ENCODE assay signal across 8 cellular contexts in genomic region chr20:44388466-44389023, GRCh38. TPM values are rescaled to one million over a fixed set of nuclear protein-coding genes. Genes with fewer than 3 reads are reported as not detected.
DNase-seq lines count a peak whose midpoint lies in the region; ATAC-seq and TF ChIP-seq lines count a peak whose summit lies in the region.

No MANE protein-coding gene starts in this region.

- no peaks in the 10 kb centered on the region for H3K23me2 ChIP-seq in H9 (ENCODE audit: insufficient read length, low read depth, low read length, poor library complexity, severe bottlenecking)

- H2BK20ac ChIP-seq in H9 (ENCODE audit: low read depth, low read length, poor library complexity, severe bottlenecking) = no peak overlapping the region

- no peak overlapping the region for H3K4me3 Mint-ChIP-seq in CD8-positive, alpha-beta T cell
- peak overlapping the region; percentile 45 to 49 for H3K4me3 Mint-ChIP-seq in H9
- no peak overlapping the region for H3K4me3 Mint-ChIP-seq in central memory CD8-positive, alpha-beta T cell

- no peak overlapping the region for H2AFZ ChIP-seq in H9 (ENCODE audit: low read length)

- no peak overlapping the region for H2BK12ac ChIP-seq in H9 (ENCODE audit: insufficient read length, low read depth, low read length)

- H3K9me3 Mint-ChIP-seq in CD8-positive, alpha-beta T cell = no peaks in the 10 kb centered on the region
- H3K9me3 Mint-ChIP-seq in H9 = no peaks in the 10 kb centered on the region; a peak in 1 of 5 replicates
- H3K9me3 Mint-ChIP-seq in central memory CD8-positive, alpha-beta T cell = no peaks in the 10 kb centered on the region

- WGBS in H9 (ENCODE audit: extremely low coverage, insufficient read length, low lambda C conversion rate) = no CpG with 5 or more reads among the region's 29 CpGs

- H3K56ac ChIP-seq in H9 (ENCODE audit: insufficient read length, low read depth, low read length) = no peak overlapping the region

- H3K4me2 ChIP-seq in H9 (ENCODE audit: insufficient read depth, insufficient read length, low read length) = peak overlapping the region; percentile 3

- H3K4ac ChIP-seq in H9 (ENCODE audit: low read depth, low read length) = no peak overlapping the region

- no peak overlapping the region for H3K27ac ChIP-seq in CD8-positive, alpha-beta T cell (ENCODE audit: low read depth, low read length)
- no peak overlapping the region for H3K27ac ChIP-seq in H9 (ENCODE audit: insufficient read length, low read depth, low read length)

- H2BK5ac ChIP-seq in H9 (ENCODE audit: insufficient read length, low read length) = no peak overlapping the region

- TF ChIP-seq CTCF in CD8-positive, alpha-beta T cell (IDR thresholded peaks at IDR 0.05) = peak; percentile 68
- peak; percentile 86 for TF ChIP-seq CTCF in H9 (conservative IDR thresholded peaks at IDR 0.05)

- POLR2A ChIA-PET in CD8-positive, alpha-beta T cell (lab: Charles Lee) = no interaction called here

- no peaks in the 10 kb centered on the region for H3K79me2 ChIP-seq in H9 (ENCODE audit: insufficient read depth, low read length)

- intact Hi-C loops in CD8-positive, alpha-beta T cell (cut with DNase I, micrococcal nuclease) = loop anchor here (1.0 to 5.0 kb wide), 6 partner anchors 74 to 479 kb away; partner anchors contain the start of gene FITM2 (in 1 of the 2)

- no peak overlapping the region for H2AK5ac ChIP-seq in H9 (ENCODE audit: insufficient read length, low read length)

- H3K4me1 ChIP-seq in CD8-positive, alpha-beta T cell (ENCODE audit: insufficient read depth, low read length) = no peaks in the 10 kb centered on the region
- H3K4me1 ChIP-seq in H9 (ENCODE audit: insufficient read depth, low read length) = no peaks in the 10 kb centered on the region

- H3K27me3 ChIP-seq in CD8-positive, alpha-beta T cell (ENCODE audit: insufficient read depth, low read length) = no peaks in the 10 kb centered on the region
- no peaks in the 10 kb centered on the region for H3K27me3 ChIP-seq in H9 (ENCODE audit: insufficient read depth, low read length)

- no peaks in the 10 kb centered on the region for H4K20me1 ChIP-seq in H9 (ENCODE audit: control insufficient read depth, insufficient read depth, insufficient read length)

- H3K4me3 ChIP-seq in CD8-positive, alpha-beta T cell (ENCODE audit: low read depth, low read length) = no peak overlapping the region

- H3K27ac Mint-ChIP-seq in CD8-positive, alpha-beta T cell = no peak overlapping the region
- H3K27ac Mint-ChIP-seq in H9 = no peak overlapping the region
- H3K27ac Mint-ChIP-seq in central memory CD8-positive, alpha-beta T cell (ENCODE audit: low read depth) = no peak overlapping the region

- H3K36me3 Mint-ChIP-seq in CD8-positive, alpha-beta T cell = no peaks in the 10 kb centered on the region
- H3K36me3 Mint-ChIP-seq in H9 (ENCODE audit: insufficient read depth in 1 of 3, low read depth in 3 of 3) = no peaks in the 10 kb centered on the region
- H3K36me3 Mint-ChIP-seq in central memory CD8-positive, alpha-beta T cell (ENCODE audit: insufficient read depth) = no peaks in the 10 kb centered on the region

- peak; percentile 13 to 72 (median 62) for DNase-seq in CD8-positive, alpha-beta T cell
- DNase-seq in H9 = peak; percentile 94
- DNase-seq in NCI-H226 = peak; percentile 69
- DNase-seq in activated CD4-positive, CD25-positive, alpha-beta regulatory T cell treated with anti-CD3 and anti-CD28 coated beads, Interleukin-2, amount 50 U/mL, for 16 hours (ENCODE audit: low read depth, low spot score) = peak; percentile 25
- peak; percentile 33 to 43 for DNase-seq in central memory CD8-positive, alpha-beta T cell (ENCODE audit: low spot score in 2 of 2)
- peak; percentile 71 for DNase-seq in kidney tubule cell (ENCODE audit: low spot score)
- peak; percentile 74 for DNase-seq in stimulated activated CD4-positive, alpha-beta T cell treated with anti-CD3 and anti-CD28 coated beads, Interleukin-4, amount 100 ng/mL, for 1 hour

- CTCF ChIA-PET in CD8-positive, alpha-beta T cell (lab: Charles Lee) = interaction anchor here (0.7 to 1.9 kb wide), 11 partner anchors 20 to 478 kb away, joined by 3 to 12 read pairs (median 4); no protein-coding TSS in a partner anchor

- H3K18ac ChIP-seq in H9 (ENCODE audit: insufficient read length, low read depth, low read length) = no peak overlapping the region

- H3K9me3 ChIP-seq in CD8-positive, alpha-beta T cell (ENCODE audit: low read length) = no peaks in the 10 kb centered on the region
- H3K9me3 ChIP-seq in H9 (ENCODE audit: control insufficient read depth, low read depth, low read length) = no peaks in the 10 kb centered on the region

- H2BK120ac ChIP-seq in H9 (ENCODE audit: low read depth, low read length, poor library complexity, severe bottlenecking) = no peak overlapping the region

- H3K23ac ChIP-seq in H9 (ENCODE audit: insufficient read length, low read depth, low read length) = no peak overlapping the region

- no peak overlapping the region for H4K8ac ChIP-seq in H9 (replicated peaks; ENCODE audit: insufficient read length, low read depth, low read length)

- no peak overlapping the region for H3K14ac ChIP-seq in H9 (ENCODE audit: insufficient read depth, low read length)

- peak; percentile 88 for ATAC-seq in CD8-positive, alpha-beta T cell
- peak; percentile 66 for ATAC-seq in central memory CD8-positive, alpha-beta T cell (replicated peaks; ENCODE audit: extremely low read depth, poor library complexity, severe bottlenecking)
- ATAC-seq in GM18870 (IDR thresholded peaks at IDR 0.05; ENCODE audit: unreplicated experiment) = no peak

- no peak overlapping the region for H4K91ac ChIP-seq in H9 (ENCODE audit: insufficient read length, low read depth, low read length)

- H3K9ac ChIP-seq in H9 (ENCODE audit: extremely low read depth, insufficient read length, low read length) = no peak overlapping the region

- H3K4me1 Mint-ChIP-seq in CD8-positive, alpha-beta T cell (ENCODE audit: low read depth) = peaks cover 10% of the 10 kb centered on the region
- H3K4me1 Mint-ChIP-seq in H9 = peaks cover 8% of the 10 kb centered on the region in 2 experiments
- peaks cover 9% of the 10 kb centered on the region for H3K4me1 Mint-ChIP-seq in central memory CD8-positive, alpha-beta T cell

- H4K5ac ChIP-seq in H9 (ENCODE audit: insufficient read length, low read depth, low read length) = no peak overlapping the region

- H3K79me1 ChIP-seq in H9 (ENCODE audit: insufficient read depth, low read depth, low read length, poor library complexity, severe bottlenecking) = no peaks in the 10 kb centered on the region

- H3K27me3 Mint-ChIP-seq in CD8-positive, alpha-beta T cell (ENCODE audit: low read depth) = peaks cover 14% of the 10 kb centered on the region
- peaks cover 15% of the 10 kb centered on the region for H3K27me3 Mint-ChIP-seq in H9 (ENCODE audit: low read depth)
- peaks cover 37% of the 10 kb centered on the region for H3K27me3 Mint-ChIP-seq in central memory CD8-positive, alpha-beta T cell

- no peak overlapping the region for H2BK15ac ChIP-seq in H9 (ENCODE audit: low read depth, low read length)

- no peak overlapping the region for H3T11ph ChIP-seq in H9 (ENCODE audit: low read length)

- no peaks in the 10 kb centered on the region for H3K36me3 ChIP-seq in CD8-positive, alpha-beta T cell (ENCODE audit: insufficient read depth, low read length)

RNA-seq across cellular contexts. Expression of gene HNF4A, which starts 33.0 kb away (rescaled TPM):
- not detected for total RNA-seq in CD8-positive, alpha-beta T cell
- 0.04 TPM in 1 of 2 replicates, not detected in the other for total RNA-seq in H9 (2021)

RNA-seq across cellular contexts. Expression of gene R3HDML, which starts 51.7 kb away (rescaled TPM):
- not detected for total RNA-seq in CD8-positive, alpha-beta T cell
- not detected in 2 replicates for total RNA-seq in H9 (2021)

Comparison
In these comparisons a context has a peak if more than half of its experiments do, and no peak if none do; other contexts are left out.
1. DNase-seq: peak in every context shown above with its lines; median percentile 94 in H9; 74 in stimulated activated CD4-positive, alpha-beta T cell treated with anti-CD3 and anti-CD28 coated beads, Interleukin-4, amount 100 ng/mL, for 1 hour; 71 in kidney tubule cell; 69 in NCI-H226; 62 in CD8-positive, alpha-beta T cell; 38 in central memory CD8-positive, alpha-beta T cell; 25 in activated CD4-positive, CD25-positive, alpha-beta regulatory T cell treated with anti-CD3 and anti-CD28 coated beads, Interleukin-2, amount 50 U/mL, for 16 hours.
2. H3K4me3 Mint-ChIP-seq: peak in H9 (2 of 2); none in CD8-positive, alpha-beta T cell (single experiment) and central memory CD8-positive, alpha-beta T cell (single experiment).